13 cellular contexts compared by ENCODE assay signal in the genomic region with DNA sequence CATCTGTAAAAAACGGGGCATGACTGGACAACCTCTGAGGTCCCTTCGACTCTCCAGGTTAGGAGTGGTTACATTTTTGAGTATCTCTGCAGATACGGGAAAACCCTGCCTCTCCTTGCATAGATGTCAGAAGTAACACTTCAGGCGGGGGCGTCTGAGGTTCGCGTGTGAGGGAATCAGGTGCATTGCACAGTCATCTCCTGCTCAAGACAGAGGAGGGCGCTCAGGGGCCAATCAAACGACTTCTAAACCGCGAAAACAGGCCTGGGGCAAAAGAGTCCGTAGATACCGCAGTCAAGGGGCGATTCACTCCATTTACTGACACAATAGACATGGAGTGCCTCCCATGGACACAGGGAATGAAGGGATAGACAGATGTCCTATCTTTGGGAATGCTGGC. TPM values are rescaled to one million over a fixed set of nuclear protein-coding genes. Genes with fewer than 3 reads are reported as not detected.
DNase-seq lines count a peak whose midpoint lies in the region; TF ChIP-seq lines count a peak whose summit lies in the region.
"Had no signal": no experiment of that assay in that cellular context is flagged by ENCODE, and none has a peak within 500 bp of the region (broad histone marks: within the 10 kb centered on the region; RNA-seq: fewer than 3 reads in every experiment).

No MANE protein-coding gene starts in this region.

- no peak overlapping the region for H3T11ph ChIP-seq in H9 (ENCODE audit: low read length)

- H3K4ac ChIP-seq in H9 (ENCODE audit: low read depth, low read length): no peak overlapping the region

- no peak overlapping the region for H2AK5ac ChIP-seq in H9 (ENCODE audit: insufficient read length, low read length)

- DNase-seq in EH (ENCODE audit: low read depth) (peak; percentile 29), H9 (peak; percentile 83), iPS-NIHi11 (ENCODE audit: low spot score) (peak; percentile 55), COLO829 (ENCODE audit: low spot score) (no peak), SIG-M5 (lab: John Stamatoyannopoulos, UW) (no peak), ureter (ENCODE audit: low spot score) (no peak)
- DNase-seq: body of pancreas; CD4-positive, CD25-positive, alpha-beta regulatory T cell; heart right ventricle; NCI-H1436; SJCRH30 had no signal

- peaks cover 7% of the 10 kb centered on the region for H3K27me3 Mint-ChIP-seq in H9 (ENCODE audit: low read depth)

- H2BK20ac ChIP-seq in H9 (ENCODE audit: low read depth, low read length, poor library complexity, severe bottlenecking): no peak overlapping the region

- H3K9me3 ChIP-seq in H9 (ENCODE audit: control insufficient read depth, low read depth, low read length): peaks cover 9% of the 10 kb centered on the region
- H3K9me3 ChIP-seq: body of pancreas, SJCRH30 had no signal

- no peak overlapping the region for H3K56ac ChIP-seq in H9 (ENCODE audit: insufficient read length, low read depth, low read length)

- no peak overlapping the region for H3K9ac ChIP-seq in H9 (ENCODE audit: extremely low read depth, insufficient read length, low read length)

- no peak overlapping the region for H4K91ac ChIP-seq in H9 (ENCODE audit: insufficient read length, low read depth, low read length)

- no peak overlapping the region for H3K23ac ChIP-seq in H9 (ENCODE audit: insufficient read length, low read depth, low read length)

- H3K9me3 Mint-ChIP-seq in H9: peaks cover 11 to 15% of the 10 kb centered on the region in 2 experiments
- H3K9me3 Mint-ChIP-seq: activated T-helper 1 cell treated with anti-CD3 and anti-CD28 coated beads, Interleukin-12 subunit alpha, Interleukin-12 subunit beta, Interleukin-2, Interleukin-4 antibody, amounts not matched to agents 30 ng/mL and 10 ng/mL and 1 ng/mL, durations not matched to agents 14 hours and 24 hours and 36 hours had no signal

- H3K4me1 Mint-ChIP-seq in H9: peaks cover 15 to 27% of the 10 kb centered on the region in 2 experiments
- H3K4me1 Mint-ChIP-seq: CD4-positive, CD25-positive, alpha-beta regulatory T cell had no signal

- H4K5ac ChIP-seq in H9 (ENCODE audit: insufficient read length, low read depth, low read length): no peak overlapping the region

- H2AFZ ChIP-seq in H9 (ENCODE audit: low read length): peak overlapping the region; percentile 11

- H2BK5ac ChIP-seq in H9 (ENCODE audit: insufficient read length, low read length): no peak overlapping the region

- no peak overlapping the region for H3K18ac ChIP-seq in H9 (ENCODE audit: insufficient read length, low read depth, low read length)

- TF ChIP-seq CTCF in H9 (conservative IDR thresholded peaks at IDR 0.05) (peak; percentile 66), VCaP (conservative IDR thresholded peaks at IDR 0.05) (no peak)

- no peak overlapping the region for H4K8ac ChIP-seq in H9 (replicated peaks; ENCODE audit: insufficient read length, low read depth, low read length)

- peak overlapping the region; percentile 4 for H3K4me2 ChIP-seq in H9 (ENCODE audit: insufficient read depth, insufficient read length, low read length)

- H2BK12ac ChIP-seq in H9 (ENCODE audit: insufficient read length, low read depth, low read length): no peak overlapping the region

- peak overlapping the region in 1 of 3 experiments; percentile 83; a peak in 1 of 7 replicates for H3K27ac Mint-ChIP-seq in H9
- H3K27ac Mint-ChIP-seq: activated T-helper 1 cell treated with anti-CD3 and anti-CD28 coated beads, Interleukin-12 subunit alpha, Interleukin-12 subunit beta, Interleukin-2, Interleukin-4 antibody, amounts not matched to agents 30 ng/mL and 10 ng/mL and 1 ng/mL, durations not matched to agents 14 hours and 24 hours and 36 hours; CD4-positive, CD25-positive, alpha-beta regulatory T cell had no signal

- H3K27me3 ChIP-seq in H9 (ENCODE audit: insufficient read depth, low read length): no peaks in the 10 kb centered on the region
- H3K27me3 ChIP-seq: body of pancreas, SJCRH30 had no signal

- H2BK120ac ChIP-seq in H9 (ENCODE audit: low read depth, low read length, poor library complexity, severe bottlenecking): no peak overlapping the region

- H3K79me2 ChIP-seq in H9 (ENCODE audit: insufficient read depth, low read length): no peaks in the 10 kb centered on the region

- peaks cover 3 to 14% (median 11%) of the 10 kb centered on the region in 3 experiments; a peak in 5 of 7 replicates for H3K36me3 Mint-ChIP-seq in H9 (ENCODE audit: insufficient read depth in 1 of 3, low read depth in 3 of 3)
- H3K36me3 Mint-ChIP-seq: CD4-positive, CD25-positive, alpha-beta regulatory T cell had no signal

- H3K27ac ChIP-seq in H9 (ENCODE audit: insufficient read length, low read depth, low read length) (no peak overlapping the region), VCaP (peak overlapping the region; percentile 39)
- H3K27ac ChIP-seq: body of pancreas, heart right ventricle, SJCRH30 had no signal

- H3K4me1 ChIP-seq in H9 (ENCODE audit: insufficient read depth, low read length): no peaks in the 10 kb centered on the region
- H3K4me1 ChIP-seq: body of pancreas, SJCRH30 had no signal

- H3K14ac ChIP-seq in H9 (ENCODE audit: insufficient read depth, low read length): no peak overlapping the region

- no peaks in the 10 kb centered on the region for H4K20me1 ChIP-seq in H9 (ENCODE audit: control insufficient read depth, insufficient read depth, insufficient read length)

- no peak overlapping the region for H3K4me3 Mint-ChIP-seq in H9
- H3K4me3 Mint-ChIP-seq: activated T-helper 1 cell treated with anti-CD3 and anti-CD28 coated beads, Interleukin-12 subunit alpha, Interleukin-12 subunit beta, Interleukin-2, Interleukin-4 antibody, amounts not matched to agents 30 ng/mL and 10 ng/mL and 1 ng/mL, durations not matched to agents 14 hours and 24 hours and 36 hours; CD4-positive, CD25-positive, alpha-beta regulatory T cell had no signal

- no CpG with 5 or more reads among the region's 14 CpGs for WGBS in H9 (ENCODE audit: extremely low coverage, insufficient read length, low lambda C conversion rate)

- H2BK15ac ChIP-seq in H9 (ENCODE audit: low read depth, low read length): no peak overlapping the region

- H3K79me1 ChIP-seq in H9 (ENCODE audit: insufficient read depth, low read depth, low read length, poor library complexity, severe bottlenecking): no peaks in the 10 kb centered on the region

- H3K23me2 ChIP-seq in H9 (ENCODE audit: insufficient read length, low read depth, low read length, poor library complexity, severe bottlenecking): no peaks in the 10 kb centered on the region

RNA-seq across cellular contexts. Expression of a gene that starts 31.7 kb away (rescaled TPM):
- total RNA-seq in H9 (2021): 0.09 and 0.17 TPM in 2 replicates
- not detected for total RNA-seq in ureter
- total RNA-seq: activated T-helper 1 cell treated with anti-CD3 and anti-CD28 coated beads, Interleukin-12 subunit alpha, Interleukin-12 subunit beta, Interleukin-2, Interleukin-4 antibody, amounts not matched to agents 30 ng/mL and 10 ng/mL and 1 ng/mL, durations not matched to agents 14 hours and 24 hours and 36 hours; CD4-positive, CD25-positive, alpha-beta regulatory T cell had no signal

Comparison
In these comparisons a context has a peak if more than half of its experiments do, and no peak if none do; other contexts are left out.
1. DNase-seq: peak in EH (single experiment), H9 (single experiment) and iPS-NIHi11 (single experiment); none in COLO829 (single experiment), SIG-M5 (single experiment) and ureter (single experiment).